ENCODE assay signal across 8 cellular contexts in the genomic region with DNA sequence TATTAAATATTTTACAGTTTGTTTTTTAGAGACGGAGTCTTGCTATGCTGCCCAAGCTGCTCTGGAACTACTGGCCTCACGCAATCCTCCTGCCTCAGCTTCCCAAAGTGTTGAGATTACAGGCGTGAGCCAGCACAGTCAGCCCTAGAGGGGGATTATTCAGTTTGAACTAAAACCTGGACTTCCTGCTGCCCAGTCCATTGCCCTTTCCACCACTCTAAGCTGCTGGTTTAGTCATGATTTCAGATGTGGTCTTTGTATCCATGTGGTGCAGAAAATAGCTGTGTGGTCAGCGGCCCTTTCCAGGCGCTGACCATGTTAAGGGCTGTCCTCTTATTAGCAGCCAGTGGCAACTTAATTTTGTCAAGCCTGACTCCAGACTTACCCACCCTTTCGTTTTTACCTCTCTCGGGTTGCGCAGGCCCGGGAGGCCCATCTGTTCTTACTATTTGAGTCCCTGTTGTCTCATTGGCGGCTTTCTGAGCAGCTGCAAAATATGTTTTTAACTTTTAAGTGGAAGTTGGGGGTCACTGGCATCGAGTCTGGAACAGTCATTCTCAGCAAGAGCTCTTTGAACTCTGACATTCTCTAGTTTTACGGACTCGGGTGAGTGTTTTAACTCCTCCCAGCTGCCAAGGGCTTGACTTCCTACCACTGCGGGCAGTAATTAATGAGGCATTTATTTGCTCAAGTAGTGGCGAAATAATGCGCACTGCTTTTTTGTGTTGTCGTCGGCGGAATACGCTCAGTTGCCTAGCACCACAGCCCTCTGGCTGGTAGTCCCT. TPM values are rescaled to one million over a fixed set of nuclear protein-coding genes. Genes with fewer than 3 reads are reported as not detected.
DNase-seq lines count a peak whose midpoint lies in the region; ATAC-seq, FAIRE-seq and TF ChIP-seq lines count a peak whose summit lies in the region.

No MANE protein-coding gene starts in this region.

- H2AFZ ChIP-seq in GM23338, result 0 out of 2 replicates have a peak overlapping the region, but pooled peaks have one; percentile 47
- peak overlapping the region; percentile 78 for H2AFZ ChIP-seq in HepG2 (ENCODE audit: low read length)

- in situ Hi-C loops in HepG2 (cut with HindIII; ENCODE audit: extremely low pct_ligation_motif_present, low pct_unique_long_range_greater_than_20kb), result no loop called here

- ATAC-seq in GM23338 (no peak; the same call in 2 of the 3 replicates), HepG2 (peak; percentile 33)

- CTCF ChIA-PET in HepG2 (lab: Yijun Ruan, JAX; ENCODE audit: low intra/inter-chr PET ratio, low total read pairs), result no interaction called here

- DNase-seq in GM04503 (ENCODE audit: low read depth), result peak; percentile 24
- DNase-seq in GM23338 (ENCODE audit: low spot score), result peak; percentile 27
- no peak for DNase-seq in MG63
- peak; percentile 64 for DNase-seq in WERI-Rb-1
- peak; percentile 49 for DNase-seq in HepG2 (ENCODE audit: low spot score)
- peak; percentile 6 for DNase-seq in stimulated activated CD8-positive, alpha-beta memory T cell treated with anti-CD3 and anti-CD28 coated beads, Interleukin-15, amount 100 ng/mL, for 1 hour (ENCODE audit: low read depth)
- no peak for DNase-seq in SKM-1 (lab: John Stamatoyannopoulos, UW; ENCODE audit: unreplicated experiment)

- peaks cover 5% of the 10 kb centered on the region for H3K27me3 Mint-ChIP-seq in GM23338 (ENCODE audit: insufficient read depth, low read depth, poor library complexity)

- H3K4me1 Mint-ChIP-seq in GM23338, result peaks cover 15% of the 10 kb centered on the region

- H3K9me3 ChIP-seq in MG63, result no peaks in the 10 kb centered on the region
- H3K9me3 ChIP-seq in WERI-Rb-1 (ENCODE audit: severe bottlenecking), result peaks cover 3% of the 10 kb centered on the region
- no peaks in the 10 kb centered on the region for H3K9me3 ChIP-seq in HepG2 (ENCODE audit: low read length)

- H3K27me3 ChIP-seq in GM23338 (ENCODE audit: insufficient read depth) (no peaks in the 10 kb centered on the region), MG63 (no peaks in the 10 kb centered on the region), WERI-Rb-1 (ENCODE audit: insufficient read depth, low read depth, severe bottlenecking) (no peaks in the 10 kb centered on the region), HepG2 (ENCODE audit: control insufficient read depth in 1 of 2, insufficient read depth in 2 of 2, low read length in 2 of 2) (no peaks in the 10 kb centered on the region; a peak in 1 of 5 replicates)

- H3K9ac ChIP-seq in HepG2 (ENCODE audit: insufficient read depth, low read depth, low read length), result peak overlapping the region; percentile 87

- no peak for FAIRE-seq in HepG2 (lab: Jason Lieb, UNC)

- H3K4me2 ChIP-seq in GM23338 (peak overlapping the region; percentile 80), HepG2 (ENCODE audit: low read depth, low read length) (peak overlapping the region; percentile 85)

- H3K4me3 ChIP-seq in GM23338 (peak overlapping the region; percentile 71), MG63 (peak overlapping the region; percentile 88), WERI-Rb-1 (ENCODE audit: low read depth, low read length) (peak overlapping the region; percentile 63), HepG2 (replicated peaks in 1 of 3; ENCODE audit: insufficient read depth in 1 of 3, low read depth in 2 of 3, low read length in 3 of 3) (peak overlapping the region; percentile 52 to 64 (median 58); a peak in 5 of 6 replicates)

- H3K9me3 Mint-ChIP-seq in GM23338, result no peaks in the 10 kb centered on the region; the same call in 2 of the 3 replicates

- BruUV-seq in HepG2 (replicated peaks; lab: Mats Ljungman, UMichigan), result TSS peak; percentile 91

- intact Hi-C loops in HepG2 (cut with micrococcal nuclease; ENCODE audit: unreplicated experiment), result no loop called here

- POLR2A ChIA-PET in HepG2 (lab: Yijun Ruan, JAX), result interaction anchor here (1.0 to 2.8 kb wide), 5 partner anchors 9 to 1456 kb away, joined by 3 to 12 read pairs (median 3); no protein-coding TSS in a partner anchor

- H3K27ac Mint-ChIP-seq in GM23338, result peak overlapping the region; percentile 80; the same call in 1 of the 2 replicates

- 12% methylated on average over 14 of the region's 20 CpGs for WGBS in HepG2 (ENCODE audit: low lambda C conversion rate)

- no peaks in the 10 kb centered on the region for H4K20me1 ChIP-seq in GM23338 (replicated peaks; ENCODE audit: insufficient read depth)
- no peaks in the 10 kb centered on the region for H4K20me1 ChIP-seq in HepG2 (ENCODE audit: insufficient read depth, low read length)

- peaks cover 7% of the 10 kb centered on the region; the same call in 2 of the 3 replicates for H3K36me3 Mint-ChIP-seq in GM23338 (ENCODE audit: low read depth)

- no peak for TF ChIP-seq EP300 in HepG2 (IDR thresholded peaks at IDR 0.05; ENCODE audit: low read depth in 2 of 2, low read length in 2 of 2)
- TF ChIP-seq EP300 in HepG2 (CRISPR knock-in tag; IDR thresholded peaks at IDR 0.05; ENCODE audit: borderline replicate concordance), result no peak

- H3K4me1 ChIP-seq in GM23338 (ENCODE audit: insufficient read depth), result no peaks in the 10 kb centered on the region
- peaks cover 27% of the 10 kb centered on the region for H3K4me1 ChIP-seq in HepG2 (ENCODE audit: insufficient read depth, low read length)

- no peaks in the 10 kb centered on the region for H3F3A ChIP-seq in GM23338 (replicated peaks; ENCODE audit: low read depth)

- no peak for TF ChIP-seq CTCF in GM23338 (conservative IDR thresholded peaks at IDR 0.05; ENCODE audit: low read depth in 2 of 2)
- no peak for TF ChIP-seq CTCF in WERI-Rb-1 (IDR thresholded peaks at IDR 0.05; ENCODE audit: low read depth, low read length)
- TF ChIP-seq CTCF in HepG2 (CRISPR knock-in tag; IDR thresholded peaks at IDR 0.05), result no peak

- no peaks in the 10 kb centered on the region for H3K9me2 ChIP-seq in GM23338 (ENCODE audit: insufficient read depth)

- H3K27ac ChIP-seq in GM23338 (ENCODE audit: low read depth) (no peak overlapping the region), WERI-Rb-1 (peak overlapping the region; percentile 97), cingulate gyrus (ENCODE audit: low read depth, low read length) (peak overlapping the region; percentile 91), HepG2 (ENCODE audit: extremely low read length, insufficient read depth, low read length) (peak overlapping the region; percentile 96)

- H3K36me3 ChIP-seq in GM23338 (ENCODE audit: insufficient read depth) (no peaks in the 10 kb centered on the region), MG63 (peaks cover 6% of the 10 kb centered on the region), WERI-Rb-1 (peaks cover 18% of the 10 kb centered on the region), HepG2 (replicated peaks in 1 of 2; ENCODE audit: control insufficient read depth in 1 of 2, insufficient read depth in 2 of 2, low read length in 2 of 2) (no peaks in the 10 kb centered on the region)

- H3K4me3 Mint-ChIP-seq in GM23338, result peak overlapping the region; percentile 73

- no peak for TF ChIP-seq RAD21 in HepG2 (CRISPR knock-in tag; IDR thresholded peaks at IDR 0.05)

- peaks cover 40% of the 10 kb centered on the region for H3K79me2 ChIP-seq in GM23338 (replicated peaks; ENCODE audit: insufficient read depth)
- peaks cover 41% of the 10 kb centered on the region for H3K79me2 ChIP-seq in HepG2 (ENCODE audit: insufficient read depth, low read length)

- no peak for TF ChIP-seq POLR2A in HepG2 (IDR thresholded peaks at IDR 0.05; ENCODE audit: insufficient read depth in 1 of 2, low read depth in 2 of 2, low read length in 2 of 2)

TF ChIP-seq in GM23338, 12 proteins besides CTCF, POLR2A, EP300 and RAD21 (continues in another document):
- TF ChIP-seq ZNF331 (CRISPR knock-in tag; IDR thresholded peaks at IDR 0.05; ENCODE audit: low read depth) (no peak), EZH2phosphoT487 (IDR thresholded peaks at IDR 0.05; ENCODE audit: unreplicated experiment) (no peak)

TF ChIP-seq in HepG2, 621 proteins besides CTCF, POLR2A, EP300 and RAD21 (continues in another document):
- TF ChIP-seq HNRNPL (IDR thresholded peaks at IDR 0.05; ENCODE audit: low read depth, low read length) (no peak), RBAK (CRISPR knock-in tag; IDR thresholded peaks at IDR 0.05) (no peak)

RNA-seq across cellular contexts. Expression of a gene that starts 0.8 kb away (rescaled TPM):
- total RNA-seq in GM23338 (2014; rRNA removed; shearing (Covaris generic)), result 90.3 and 102 TPM in 2 replicates
- polyA plus RNA-seq in GM23338 (2016; fragmentation: Nextera tagmentation; extraction: Ambion mirVana), result 34.8 and 35.1 TPM in 2 replicates
- 49.0 and 78.2 TPM in 2 replicates for total RNA-seq in MG63 (2014; rRNA removed; shearing (Covaris generic); ENCODE audit: low replicate concordance)
- 42.4 and 53.0 TPM in 2 replicates for total RNA-seq in HepG2 (2016; rRNA removed; fragmentation: Illumina TruSeq; extraction: Trizol)
- total RNA-seq in HepG2 (2016; cell fraction: cytosol; rRNA removed; fragmentation: Illumina TruSeq; extraction: Trizol; ENCODE audit: low read depth), result 7.0 and 13.7 TPM in 2 replicates
- 43.2 and 47.5 TPM in 2 replicates for total RNA-seq in HepG2 (2016; cell fraction: insoluble cytoplasmic fraction; rRNA removed; fragmentation: Illumina TruSeq; extraction: Trizol)
- 40.8 and 42.1 TPM in 2 replicates for total RNA-seq in HepG2 (2016; cell fraction: membrane; rRNA removed; fragmentation: Illumina TruSeq; extraction: Trizol)
- total RNA-seq in HepG2 (2016; cell fraction: nucleus; rRNA removed; fragmentation: Illumina TruSeq; extraction: Trizol), result 24.6 and 28.5 TPM in 2 replicates
- 16.8 and 20.9 TPM in 2 replicates for polyA plus RNA-seq in HepG2 (2011; rRNA removed)
- 10.2 and 13.6 TPM in 2 replicates for polyA plus RNA-seq in HepG2 (2011; cell fraction: cytosol; rRNA removed)
- polyA plus RNA-seq in HepG2 (2011; cell fraction: nucleus; rRNA removed), result 3.9 and 5.2 TPM in 2 replicates
- 10.4 and 12.6 TPM in 2 replicates for polyA plus RNA-seq in HepG2 (2012)
- polyA plus RNA-seq in HepG2 (2016; cell fraction: cytosol; fragmentation: Illumina TruSeq; extraction: Trizol; ENCODE audit: low read depth), result 24.3 and 34.3 TPM in 2 replicates
- polyA plus RNA-seq in HepG2 (2016; cell fraction: insoluble cytoplasmic fraction; fragmentation: Illumina TruSeq; extraction: Trizol; ENCODE audit: low read depth), result 33.2 and 33.4 TPM in 2 replicates
- 22.4 and 26.8 TPM in 2 replicates for polyA plus RNA-seq in HepG2 (2016; cell fraction: membrane; fragmentation: Illumina TruSeq; extraction: Trizol; ENCODE audit: low read depth)
- 30.9 and 36.3 TPM in 2 replicates for polyA plus RNA-seq in HepG2 (2016; cell fraction: nucleus; fragmentation: Illumina TruSeq; extraction: Trizol; ENCODE audit: insufficient read depth, low read depth)
- 30.3 and 55.6 TPM in 2 replicates for polyA minus RNA-seq in HepG2 (2011; rRNA and poly(A)+ RNA removed; ENCODE audit: low replicate concordance)
- polyA minus RNA-seq in HepG2 (2011; cell fraction: cytosol; rRNA and poly(A)+ RNA removed), result 29.6 and 30.6 TPM in 2 replicates
- 9.8 and 11.8 TPM in 2 replicates for polyA minus RNA-seq in HepG2 (2011; cell fraction: nucleus; rRNA and poly(A)+ RNA removed)

Comparison
In these comparisons a context has a peak if more than half of its experiments do, and no peak if none do; other contexts are left out.
1. DNase-seq: peak in GM04503 (single experiment), GM23338 (single experiment), WERI-Rb-1 (single experiment), HepG2 (single experiment) and stimulated activated CD8-positive, alpha-beta memory T cell treated with anti-CD3 and anti-CD28 coated beads, Interleukin-15, amount 100 ng/mL, for 1 hour (single experiment); none in MG63 (single experiment) and SKM-1 (single experiment).
2. Peak in every context shown above with its lines, with median percentiles within 50 percentile points of each other: H3K4me3 ChIP-seq.